8 cellular contexts compared by ENCODE assay signal in the genomic region with DNA sequence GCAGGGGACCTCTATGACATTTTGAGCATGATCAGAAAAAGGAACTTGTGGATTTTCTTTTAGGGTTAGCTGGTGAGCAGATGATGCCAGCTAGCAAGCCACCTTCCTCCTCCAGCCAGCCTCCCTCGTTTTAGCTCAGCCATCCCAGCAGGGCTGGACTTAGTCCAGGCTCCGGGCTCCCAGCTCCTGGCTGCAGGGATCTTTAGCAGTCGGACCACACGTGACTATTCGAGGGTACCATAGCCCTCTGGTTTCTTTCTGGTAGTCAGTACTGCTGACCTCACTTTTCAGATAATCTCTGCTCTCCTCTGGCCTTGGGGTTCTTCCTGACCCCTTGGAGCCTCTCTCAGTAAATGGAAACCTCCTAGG. TPM values are rescaled to one million over a fixed set of nuclear protein-coding genes. Genes with fewer than 3 reads are reported as not detected.
A peak's percentile ranks its signal among the peaks of the same experiment; 100 is the strongest.
DNase-seq lines count a peak whose midpoint lies in the region; ATAC-seq and TF ChIP-seq lines count a peak whose summit lies in the region.
"Had no signal": no experiment of that assay in that cellular context is flagged by ENCODE, and none has a peak within 500 bp of the region (broad histone marks: within the 10 kb centered on the region; RNA-seq: fewer than 3 reads in every experiment).

No MANE protein-coding gene starts in this region.

- 7 to 31% (median 18%) methylated on average over 5 of the region's 5 CpGs for WGBS in psoas muscle, 3 donors

- no peaks in the 10 kb centered on the region for H3K27me3 ChIP-seq in psoas muscle (ENCODE audit: insufficient read depth in 3 of 3, low read length in 2 of 3)
- H3K27me3 ChIP-seq in GM23338 (ENCODE audit: insufficient read depth) = no peaks in the 10 kb centered on the region

- no peak overlapping the region for H3K4me3 Mint-ChIP-seq in GM23338

- H3K4me3 ChIP-seq in psoas muscle = no peak overlapping the region
- H3K4me3 ChIP-seq in GM23338 = no peak overlapping the region

- H3K36me3 Mint-ChIP-seq in activated naive CD4-positive, alpha-beta T cell treated with anti-CD3 and anti-CD28 coated beads, Interleukin-2, amount 50 U/mL, for 72 hours = peaks cover 13 to 26% of the 10 kb centered on the region in 2 donors
- no peaks in the 10 kb centered on the region; the same call in 2 of the 3 replicates for H3K36me3 Mint-ChIP-seq in GM23338 (ENCODE audit: low read depth)

- no peaks in the 10 kb centered on the region for H3F3A ChIP-seq in GM23338 (replicated peaks; ENCODE audit: low read depth)

- no peaks in the 10 kb centered on the region for H3K9me3 ChIP-seq in psoas muscle

- intact Hi-C loops in psoas muscle (cut with DNase I) = no loop called here

- peaks cover 81% of the 10 kb centered on the region for H3K4me1 Mint-ChIP-seq in GM23338

- no peaks in the 10 kb centered on the region for H3K36me3 ChIP-seq in psoas muscle (ENCODE audit: insufficient read depth in 1 of 2, low read depth in 1 of 2)
- H3K36me3 ChIP-seq in GM23338 (ENCODE audit: insufficient read depth) = no peaks in the 10 kb centered on the region

- no peaks in the 10 kb centered on the region for H3K9me2 ChIP-seq in GM23338 (ENCODE audit: insufficient read depth)

- H3K4me2 ChIP-seq in GM23338 = no peak overlapping the region

- TF ChIP-seq CTCF in psoas muscle (IDR thresholded peaks at IDR 0.05) = no peak
- TF ChIP-seq CTCF in GM23338 (conservative IDR thresholded peaks at IDR 0.05; ENCODE audit: low read depth in 2 of 2) = no peak

- ATAC-seq in GM18861 (IDR thresholded peaks at IDR 0.05; ENCODE audit: unreplicated experiment) (peak; percentile 15), HG02678 (IDR thresholded peaks at IDR 0.05; ENCODE audit: unreplicated experiment) (peak; percentile 12), psoas muscle (peak in 1 of 4 donors; percentile 2), HG02798 (IDR thresholded peaks at IDR 0.05; ENCODE audit: poor library complexity, unreplicated experiment) (no peak), GM23338 (no peak)
- ATAC-seq in activated naive CD4-positive, alpha-beta T cell treated with anti-CD3 and anti-CD28 coated beads, Interleukin-2, amount 50 U/mL, for 72 hours = peak in 1 of 2 donors; percentile 3

- peaks cover 74% of the 10 kb centered on the region for H3K4me1 ChIP-seq in psoas muscle
- peaks cover 32% of the 10 kb centered on the region for H3K4me1 ChIP-seq in GM23338 (ENCODE audit: insufficient read depth)

- H3K79me2 ChIP-seq in GM23338 (replicated peaks; ENCODE audit: insufficient read depth) = peaks cover 98% of the 10 kb centered on the region

- peaks cover 13% of the 10 kb centered on the region for H3K27me3 Mint-ChIP-seq in GM23338 (ENCODE audit: insufficient read depth, low read depth, poor library complexity)

- H3K27ac ChIP-seq in psoas muscle (peak overlapping the region; percentile 61), GM23338 (ENCODE audit: low read depth) (no peak overlapping the region)

- H3K27ac Mint-ChIP-seq in activated naive CD4-positive, alpha-beta T cell treated with anti-CD3 and anti-CD28 coated beads, Interleukin-2, amount 50 U/mL, for 72 hours = peak overlapping the region; percentile 82 to 94
- no peak overlapping the region for H3K27ac Mint-ChIP-seq in GM23338

- no peak overlapping the region for H2AFZ ChIP-seq in GM23338

- H4K20me1 ChIP-seq in GM23338 (replicated peaks; ENCODE audit: insufficient read depth) = peaks cover 55% of the 10 kb centered on the region

- H3K9me3 Mint-ChIP-seq in activated naive CD4-positive, alpha-beta T cell treated with anti-CD3 and anti-CD28 coated beads, Interleukin-2, amount 50 U/mL, for 72 hours = no peaks in the 10 kb centered on the region
- no peaks in the 10 kb centered on the region; the same call in 2 of the 3 replicates for H3K9me3 Mint-ChIP-seq in GM23338

- no peak for DNase-seq in activated naive CD4-positive, alpha-beta T cell treated with anti-CD3 and anti-CD28 coated beads, Interleukin-2, amount 50 U/mL, for 72 hours (ENCODE audit: low spot score in 2 of 2)
- DNase-seq in psoas muscle (no peak), NCI-H1436 treated with DMSO at 0.1 percent for 48 hours (lab: John Stamatoyannopoulos, UW) (no peak), GM23338 (ENCODE audit: low spot score) (no peak)
- DNase-seq: NK-92 treated with Interleukin-12 subunit alpha and Interleukin-12 subunit beta, amount 100 ng/mL, for 24 hours had no signal

TF ChIP-seq in GM23338, 12 proteins besides CTCF, POLR2A, EP300 and RAD21:
- TF ChIP-seq ZNF331 (CRISPR knock-in tag; IDR thresholded peaks at IDR 0.05; ENCODE audit: low read depth) = no peak
- TF ChIP-seq NANOG (IDR thresholded peaks at IDR 0.05; ENCODE audit: borderline replicate concordance) = no peak
- no peak for TF ChIP-seq JUNB (IDR thresholded peaks at IDR 0.05; ENCODE audit: unreplicated experiment)

RNA-seq across cellular contexts. Expression of a gene that starts 31.8 kb away (rescaled TPM):
- total RNA-seq in activated naive CD4-positive, alpha-beta T cell treated with anti-CD3 and anti-CD28 coated beads, Interleukin-2, amount 50 U/mL, for 72 hours = 10 to 100 TPM; 89.3 to 98.5 TPM
- total RNA-seq in psoas muscle = 10 to 100 TPM; 33.9 to 53.1 (median 41.1) TPM
- polyA plus RNA-seq in psoas muscle (100 to 1,000 TPM in 1 of 3 donors, 10 to 100 TPM in 2; 26.5 to 111 (median 39.6) TPM), GM23338 (2016; fragmentation: Nextera tagmentation; extraction: Ambion mirVana) (26.9 and 28.4 TPM in 2 replicates)
- total RNA-seq in GM23338 (2014; rRNA removed; shearing (Covaris generic)) = 59.9 and 62.4 TPM in 2 replicates

Comparison
In these comparisons a context has a peak if more than half of its experiments do, and no peak if none do; other contexts are left out.
1. ATAC-seq: peak in GM18861 (single experiment) and HG02678 (single experiment); none in HG02798 (single experiment) and GM23338 (single experiment).